Comparison of ENCODE assay signal across 2 cellular contexts in the genomic region with DNA sequence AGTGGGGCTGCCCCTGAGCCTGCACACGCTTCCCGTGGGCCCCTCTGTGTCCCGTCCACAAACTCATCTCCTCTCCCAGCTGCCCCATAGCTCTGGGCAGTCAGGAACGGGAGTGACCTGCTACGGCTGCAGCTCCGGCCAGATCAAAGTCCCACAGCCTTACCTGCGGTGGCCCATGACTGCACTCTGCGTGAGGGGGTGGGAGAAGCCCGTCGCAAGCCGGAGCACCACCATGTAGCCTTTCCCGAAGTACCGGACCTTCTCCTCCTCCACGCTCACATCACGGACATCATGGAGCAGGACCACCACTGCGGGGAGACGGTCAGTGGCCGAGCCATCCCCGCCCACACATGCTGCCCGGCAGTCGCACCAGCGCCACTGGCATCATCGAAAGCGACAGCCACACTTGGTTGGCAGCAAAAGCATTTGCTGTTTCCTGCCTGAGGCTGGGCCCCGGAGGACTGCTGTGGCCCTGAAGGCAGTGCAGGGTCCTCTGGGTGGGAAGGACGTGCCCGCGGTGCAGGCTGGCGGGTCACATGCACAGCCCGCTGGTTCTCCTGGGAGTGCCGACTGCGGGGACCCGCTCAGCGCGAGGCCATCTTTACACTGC.
TF ChIP-seq lines count a peak whose summit lies in the region.

No MANE protein-coding gene starts in this region.

TF ChIP-seq in WTC11, 78 proteins besides CTCF, POLR2A, EP300 and RAD21:
- TF ChIP-seq SOX15 (CRISPR knock-in tag; IDR thresholded peaks at IDR 0.05) (no peak), TCF7 (CRISPR knock-in tag; IDR thresholded peaks at IDR 0.05; ENCODE audit: low read depth) (0 out of 2 replicates have a peak, but pooled peaks have one; percentile 16), ZMAT4 (CRISPR knock-in tag; IDR thresholded peaks at IDR 0.05) (no peak)
- TF ChIP-seq, protein P1, sequence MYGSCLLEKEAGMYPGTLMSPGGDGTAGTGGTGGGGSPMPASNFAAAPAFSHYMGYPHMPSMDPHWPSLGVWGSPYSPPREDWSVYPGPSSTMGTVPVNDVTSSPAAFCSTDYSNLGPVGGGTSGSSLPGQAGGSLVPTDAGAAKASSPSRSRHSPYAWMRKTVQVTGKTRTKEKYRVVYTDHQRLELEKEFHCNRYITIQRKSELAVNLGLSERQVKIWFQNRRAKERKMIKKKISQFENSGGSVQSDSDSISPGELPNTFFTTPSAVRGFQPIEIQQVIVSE (CRISPR knock-in tag; IDR thresholded peaks at IDR 0.05; ENCODE audit: borderline replicate concordance) = no peak
- TF ChIP-seq, protein P2, sequence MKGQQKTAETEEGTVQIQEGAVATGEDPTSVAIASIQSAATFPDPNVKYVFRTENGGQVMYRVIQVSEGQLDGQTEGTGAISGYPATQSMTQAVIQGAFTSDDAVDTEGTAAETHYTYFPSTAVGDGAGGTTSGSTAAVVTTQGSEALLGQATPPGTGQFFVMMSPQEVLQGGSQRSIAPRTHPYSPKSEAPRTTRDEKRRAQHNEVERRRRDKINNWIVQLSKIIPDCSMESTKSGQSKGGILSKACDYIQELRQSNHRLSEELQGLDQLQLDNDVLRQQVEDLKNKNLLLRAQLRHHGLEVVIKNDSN (CRISPR knock-in tag; IDR thresholded peaks at IDR 0.05) = no peak

TF ChIP-seq in HepG2, 621 proteins besides CTCF, POLR2A, EP300 and RAD21:
- TF ChIP-seq CBX5 (CRISPR knock-in tag; IDR thresholded peaks at IDR 0.05; ENCODE audit: borderline replicate concordance) (no peak), RBFOX2 (IDR thresholded peaks at IDR 0.05; ENCODE audit: low read depth, low read length) (0 out of 2 replicates have a peak, but pooled peaks have one; percentile 24), NPAS2 (CRISPR knock-in tag; IDR thresholded peaks at IDR 0.05; ENCODE audit: borderline replicate concordance) (no peak), AKAP8 (CRISPR knock-in tag; IDR thresholded peaks at IDR 0.05) (0 out of 2 replicates have a peak, but pooled peaks have one; percentile 38), DNMT1 (CRISPR knock-in tag; IDR thresholded peaks at IDR 0.05) (0 out of 2 replicates have a peak, but pooled peaks have one; percentile 42)
- TF ChIP-seq, protein P3, sequence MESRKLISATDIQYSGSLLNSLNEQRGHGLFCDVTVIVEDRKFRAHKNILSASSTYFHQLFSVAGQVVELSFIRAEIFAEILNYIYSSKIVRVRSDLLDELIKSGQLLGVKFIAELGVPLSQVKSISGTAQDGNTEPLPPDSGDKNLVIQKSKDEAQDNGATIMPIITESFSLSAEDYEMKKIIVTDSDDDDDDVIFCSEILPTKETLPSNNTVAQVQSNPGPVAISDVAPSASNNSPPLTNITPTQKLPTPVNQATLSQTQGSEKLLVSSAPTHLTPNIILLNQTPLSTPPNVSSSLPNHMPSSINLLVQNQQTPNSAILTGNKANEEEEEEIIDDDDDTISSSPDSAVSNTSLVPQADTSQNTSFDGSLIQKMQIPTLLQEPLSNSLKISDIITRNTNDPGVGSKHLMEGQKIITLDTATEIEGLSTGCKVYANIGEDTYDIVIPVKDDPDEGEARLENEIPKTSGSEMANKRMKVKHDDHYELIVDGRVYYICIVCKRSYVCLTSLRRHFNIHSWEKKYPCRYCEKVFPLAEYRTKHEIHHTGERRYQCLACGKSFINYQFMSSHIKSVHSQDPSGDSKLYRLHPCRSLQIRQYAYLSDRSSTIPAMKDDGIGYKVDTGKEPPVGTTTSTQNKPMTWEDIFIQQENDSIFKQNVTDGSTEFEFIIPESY (CRISPR knock-in tag; IDR thresholded peaks at IDR 0.05) = peak; percentile 42; the same call in 1 of the 2 replicates
